9 cellular contexts compared by ENCODE assay signal in the genomic region with DNA sequence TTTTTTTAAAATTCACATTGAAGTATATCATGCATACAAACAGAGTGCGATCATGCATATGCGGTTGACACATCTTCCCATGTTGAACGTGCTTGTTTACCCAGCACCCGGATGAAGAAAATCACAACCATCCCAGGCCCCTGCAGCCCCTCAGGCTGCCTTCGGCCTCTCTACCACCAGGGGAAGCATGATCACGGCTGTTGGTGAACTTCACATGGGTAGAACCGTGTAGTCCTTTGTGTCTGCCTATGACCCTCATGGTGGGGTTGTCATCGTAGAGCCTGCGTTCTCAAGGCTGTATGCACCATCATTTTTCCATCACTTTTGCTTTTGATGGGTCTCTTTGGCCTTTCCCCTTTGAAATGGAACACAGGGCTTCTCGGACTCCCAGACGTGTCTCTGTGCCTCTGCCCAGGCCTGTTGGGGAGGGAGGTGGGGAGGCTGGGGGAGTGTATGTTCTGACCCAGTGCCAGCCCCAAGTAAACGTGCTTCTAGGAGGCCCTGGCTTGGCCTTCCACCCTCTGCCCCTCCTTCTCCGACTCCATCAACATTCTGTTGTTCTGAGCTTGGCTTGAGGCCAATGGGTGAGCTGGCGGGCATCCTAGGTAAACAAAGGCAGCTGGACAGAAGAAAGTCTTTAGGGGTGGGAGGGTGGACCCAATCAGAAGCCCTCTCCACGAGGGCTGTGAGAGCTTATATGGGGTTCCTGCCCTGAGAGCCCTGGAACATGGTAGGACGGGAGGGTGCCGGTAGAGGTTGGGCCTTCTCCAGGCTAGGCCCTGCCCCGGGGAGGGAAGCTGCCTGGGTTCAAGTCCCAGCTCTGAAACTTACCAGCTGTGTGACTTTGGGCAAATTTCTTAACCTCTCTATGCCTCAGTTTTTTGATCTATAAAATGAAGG. TPM values are rescaled to one million over a fixed set of nuclear protein-coding genes. Genes with fewer than 3 reads are reported as not detected.
DNase-seq lines count a peak whose midpoint lies in the region; ATAC-seq, FAIRE-seq and TF ChIP-seq lines count a peak whose summit lies in the region.
"Had no signal": no experiment of that assay in that cellular context is flagged by ENCODE, and none has a peak within 500 bp of the region (broad histone marks: within the 10 kb centered on the region; RNA-seq: fewer than 3 reads in every experiment).

No MANE protein-coding gene starts in this region.

- H4K8ac ChIP-seq in mesendoderm (ENCODE audit: low read depth, low read length), result no peak overlapping the region

- no peaks in the 10 kb centered on the region for H3K36me3 ChIP-seq in mesendoderm (ENCODE audit: control insufficient read depth, insufficient read depth, low read length)

- TF ChIP-seq POLR2A in H54 (IDR thresholded peaks at IDR 0.05; ENCODE audit: low read depth, low read length), result no peak

- H3K4me2 ChIP-seq in mesendoderm (ENCODE audit: low read length), result no peak overlapping the region

- H3K27ac ChIP-seq in mesendoderm (ENCODE audit: low read depth, low read length), result no peak overlapping the region

- ATAC-seq in HG02973 (IDR thresholded peaks at IDR 0.05; ENCODE audit: unreplicated experiment), result no peak

- H2BK5ac ChIP-seq in mesendoderm (ENCODE audit: low read length), result no peak overlapping the region

- no peak overlapping the region for H3K4ac ChIP-seq in mesendoderm (ENCODE audit: low read depth, low read length)

- H3K23ac ChIP-seq in mesendoderm (ENCODE audit: low read length), result no peak overlapping the region

- no peak overlapping the region for H4K5ac ChIP-seq in mesendoderm (ENCODE audit: low read length)

- H2BK15ac ChIP-seq in mesendoderm (replicated peaks; ENCODE audit: low read depth), result no peak overlapping the region

- H3K9ac ChIP-seq in mesendoderm (ENCODE audit: low read length), result no peak overlapping the region

- no peak overlapping the region for H3K18ac ChIP-seq in mesendoderm (ENCODE audit: low read length)

- H3K56ac ChIP-seq in mesendoderm (ENCODE audit: low read length), result no peak overlapping the region

- H3K4me3 ChIP-seq in mesendoderm (ENCODE audit: low read length), result no peak overlapping the region

- no peak overlapping the region for H2BK120ac ChIP-seq in mesendoderm (ENCODE audit: low read depth, low read length)

- no peak for FAIRE-seq in H54 (lab: Jason Lieb, UNC)

- no CpG with 5 or more reads among the region's 18 CpGs for WGBS in mesendoderm (ENCODE audit: extremely low coverage, insufficient coverage, low lambda C conversion rate)

- in situ Hi-C loops in KBM-7 (cut with MboI; ENCODE audit: low pct_unique_long_range_greater_than_20kb, low sequenced_read_pairs), result no loop called here

- DNase-seq in COR-L47 (lab: John Stamatoyannopoulos, UW) (peak; percentile 60), NCI-H2171 treated with DMSO at 0.1 percent for 48 hours (lab: John Stamatoyannopoulos, UW) (peak; percentile 60), dermis blood vessel endothelial cell (peak; percentile 89), mesenteric fat pad (ENCODE audit: low spot score) (peak; percentile 90), mesendoderm (no peak), H54 (ENCODE audit: insufficient read length, low spot score) (no peak), KBM-7 (no peak)

- H3K27me3 ChIP-seq in mesendoderm (ENCODE audit: insufficient read depth, low read length, poor library complexity), result no peaks in the 10 kb centered on the region

- H2AK5ac ChIP-seq in mesendoderm (ENCODE audit: low read length), result no peak overlapping the region

- H3K79me1 ChIP-seq in mesendoderm (ENCODE audit: low read length), result no peaks in the 10 kb centered on the region

- H3K79me2 ChIP-seq in mesendoderm (ENCODE audit: control insufficient read depth, insufficient read depth, low read length), result no peaks in the 10 kb centered on the region

- no peaks in the 10 kb centered on the region for H3K4me1 ChIP-seq in mesendoderm (ENCODE audit: control insufficient read depth, low read depth, low read length)

RNA-seq across cellular contexts. Expression of a gene that starts 39.7 kb away (rescaled TPM):
- total RNA-seq in dermis blood vessel endothelial cell (401 and 1,564 TPM in 2 replicates), mesenteric fat pad (131 TPM)
- polyA plus RNA-seq in mesendoderm (2013, experiment 1 of 2), result 0.56 TPM
- polyA plus RNA-seq in mesendoderm (2013, experiment 2 of 2), result 0.56 TPM
- total RNA-seq: OCI-LY7 had no signal

Comparison
In these comparisons a context has a peak if more than half of its experiments do, and no peak if none do; other contexts are left out.
1. DNase-seq: peak in COR-L47 (single experiment), NCI-H2171 treated with DMSO at 0.1 percent for 48 hours (single experiment), dermis blood vessel endothelial cell (single experiment) and mesenteric fat pad (single experiment); none in mesendoderm (single experiment), H54 (single experiment) and KBM-7 (single experiment).